ENCODE assay signal across 9 cellular contexts in genomic region chr14:52920411-52920810, GRCh38. TPM values are rescaled to one million over a fixed set of nuclear protein-coding genes. Genes with fewer than 3 reads are reported as not detected.
DNase-seq lines count a peak whose midpoint lies in the region; ATAC-seq, FAIRE-seq and TF ChIP-seq lines count a peak whose summit lies in the region.
"Not testable (repeated sequence)": the region's sequence is repeated elsewhere in the genome, so short reads cannot be mapped to it uniquely, and the experiment has no call there.
"Had no signal": no experiment of that assay in that cellular context is flagged by ENCODE, and none has a peak within 500 bp of the region (broad histone marks: within the 10 kb centered on the region; RNA-seq: fewer than 3 reads in every experiment).

No MANE protein-coding gene starts in this region.

- H3K4me3 ChIP-seq in DND-41 (ENCODE audit: low read depth in 1 of 2, low read length in 2 of 2); body of pancreas; fibroblast of lung (replicated peaks in 1 of 4; ENCODE audit: control extremely low read depth in 1 of 4, insufficient read depth in 1 of 4, low read depth in 3 of 4, low read length in 4 of 4); HepG2 (replicated peaks in 1 of 3; ENCODE audit: insufficient read depth in 1 of 3, low read depth in 2 of 3, low read length in 3 of 3); osteoblast (ENCODE audit: insufficient read depth, low read length); spleen; uterus: not testable (repeated sequence)

- not testable (repeated sequence) for DNase-seq in DND-41; RWPE1 (ENCODE audit: low spot score); body of pancreas; fibroblast of lung (ENCODE audit: low read depth in 2 of 2); HepG2 (ENCODE audit: low spot score); osteoblast (ENCODE audit: insufficient read length, low spot score, missing footprints); spleen; uterus

- in situ Hi-C loops in HepG2 (cut with HindIII; ENCODE audit: extremely low pct_ligation_motif_present, low pct_unique_long_range_greater_than_20kb): not testable (repeated sequence)

- not testable (repeated sequence) for TF ChIP-seq RAD21 in HepG2 (CRISPR knock-in tag; IDR thresholded peaks at IDR 0.05)

- TF ChIP-seq EP300 in HepG2 (IDR thresholded peaks at IDR 0.05; ENCODE audit: low read depth in 2 of 2, low read length in 2 of 2); HepG2 (CRISPR knock-in tag; IDR thresholded peaks at IDR 0.05; ENCODE audit: borderline replicate concordance): not testable (repeated sequence)

- H3K27ac ChIP-seq in DND-41 (ENCODE audit: low read length) (peak overlapping the region; percentile 75; the same call in 1 of the 2 replicates), RWPE1 (peak overlapping the region; percentile 54), body of pancreas (peak overlapping the region in 3 of 4 donors; percentile 15 to 68 (median 36)), osteoblast (ENCODE audit: low read depth, low read length) (peak overlapping the region; percentile 25), spleen (peak overlapping the region in 6 of 8 donors; percentile 10 to 71 (median 34)), uterus (peak overlapping the region; percentile 51 to 68)
- H3K27ac ChIP-seq in fibroblast of lung (ENCODE audit: insufficient read depth, low read length); HepG2 (ENCODE audit: extremely low read length, insufficient read depth, low read length): not testable (repeated sequence)

- intact Hi-C loops in body of pancreas (cut with DNase I); HepG2 (cut with micrococcal nuclease; ENCODE audit: unreplicated experiment); spleen (cut with DNase I; ENCODE audit: low total_unique reads); uterus (cut with DNase I; ENCODE audit: low total_unique reads): not testable (repeated sequence)

- not testable (repeated sequence) for H3K4me2 ChIP-seq in DND-41 (ENCODE audit: insufficient read depth, low read length); HepG2 (ENCODE audit: low read depth, low read length); osteoblast (ENCODE audit: insufficient read depth, low read length)
- peak overlapping the region; percentile 20 for H3K4me2 ChIP-seq in fibroblast of lung (ENCODE audit: extremely low read depth, insufficient read depth, low read length)

- TF ChIP-seq POLR2A in body of pancreas (IDR thresholded peaks at IDR 0.05); HepG2 (IDR thresholded peaks at IDR 0.05; ENCODE audit: insufficient read depth in 1 of 2, low read depth in 2 of 2, low read length in 2 of 2); spleen (IDR thresholded peaks at IDR 0.05); uterus (IDR thresholded peaks at IDR 0.05): not testable (repeated sequence)

- POLR2A ChIA-PET in RWPE1 (lab: Yijun Ruan, JAX; ENCODE audit: low non-redundant PET): not testable (repeated sequence)
- POLR2A ChIA-PET in HepG2 (lab: Yijun Ruan, JAX): interaction anchor here (2.1 kb wide), 1 partner anchor 31 kb away, joined by 6 read pairs; the partner anchor contains the start of gene FERMT2

- H4K20me1 ChIP-seq in DND-41 (ENCODE audit: insufficient read depth, low read length); fibroblast of lung (ENCODE audit: control insufficient read depth, extremely low read depth, insufficient read depth, low read length); HepG2 (ENCODE audit: insufficient read depth, low read length): not testable (repeated sequence)
- peaks cover 73% of the 10 kb centered on the region for H4K20me1 ChIP-seq in osteoblast (ENCODE audit: insufficient read depth, low read length)

- peaks cover 54% of the 10 kb centered on the region for H3K4me1 ChIP-seq in DND-41 (ENCODE audit: insufficient read depth, low read length)
- H3K4me1 ChIP-seq in body of pancreas: peaks cover 33% of the 10 kb centered on the region
- peaks cover 27% of the 10 kb centered on the region for H3K4me1 ChIP-seq in fibroblast of lung (ENCODE audit: control insufficient read depth, extremely low read depth, insufficient read depth, low read length)
- peaks cover 61% of the 10 kb centered on the region for H3K4me1 ChIP-seq in HepG2 (ENCODE audit: insufficient read depth, low read length)
- peaks cover 78% of the 10 kb centered on the region for H3K4me1 ChIP-seq in osteoblast (ENCODE audit: insufficient read depth, low read length)
- peaks cover 14 to 56% (median 32%) of the 10 kb centered on the region in 6 donors for H3K4me1 ChIP-seq in spleen
- H3K4me1 ChIP-seq in uterus: peaks cover 17 to 20% of the 10 kb centered on the region in 2 donors

- WGBS in body of pancreas, 2 donors: 94% methylated on average over 5 of the region's 5 CpGs
- WGBS in HepG2 (ENCODE audit: low lambda C conversion rate): 99% methylated on average over 5 of the region's 5 CpGs
- WGBS in spleen, 5 donors: 86 to 90% (median 87%) methylated on average over 4 to 5 of the region's 5 CpGs

- not testable (repeated sequence) for BruUV-seq in HepG2 (replicated peaks; lab: Mats Ljungman, UMichigan)

- CTCF ChIA-PET in RWPE1 (lab: Yijun Ruan, JAX): interaction anchor here (0.6 kb wide), 1 partner anchor 9 kb away, joined by 3 read pairs; no protein-coding TSS in a partner anchor
- CTCF ChIA-PET in HepG2 (lab: Yijun Ruan, JAX; ENCODE audit: low intra/inter-chr PET ratio, low total read pairs): not testable (repeated sequence)

- not testable (repeated sequence) for H3K9ac ChIP-seq in DND-41 (ENCODE audit: low read depth, low read length); fibroblast of lung (ENCODE audit: insufficient read depth, low read length); HepG2 (ENCODE audit: insufficient read depth, low read depth, low read length)

- TF ChIP-seq CTCF in DND-41 (IDR thresholded peaks at IDR 0.05; ENCODE audit: borderline replicate concordance, extremely low read depth, low read length, poor library complexity, severe bottlenecking); RWPE1 (conservative IDR thresholded peaks at IDR 0.05; ENCODE audit: low read depth); body of pancreas (IDR thresholded peaks at IDR 0.05); fibroblast of lung (conservative IDR thresholded peaks at IDR 0.05 in 1 of 2, IDR thresholded peaks at IDR 0.05 in 1 of 2; ENCODE audit: low read depth in 1 of 2, low read length in 2 of 2); HepG2 (CRISPR knock-in tag; IDR thresholded peaks at IDR 0.05); osteoblast (IDR thresholded peaks at IDR 0.05; ENCODE audit: extremely low read depth, low read depth, low read length); spleen (IDR thresholded peaks at IDR 0.05 in 8 of 11, conservative IDR thresholded peaks at IDR 0.05 in 3 of 11); uterus (IDR thresholded peaks at IDR 0.05): not testable (repeated sequence)

- not testable (repeated sequence) for ATAC-seq in DND-41 (ENCODE audit: insufficient read depth, low read depth); body of pancreas; HepG2

- FAIRE-seq in HepG2 (lab: Jason Lieb, UNC): not testable (repeated sequence)

- not testable (repeated sequence) for H3K9me3 ChIP-seq in DND-41 (ENCODE audit: insufficient read depth, low read length, severe bottlenecking); body of pancreas; fibroblast of lung (ENCODE audit: control insufficient read depth, insufficient read depth, low read depth, low read length); HepG2 (ENCODE audit: low read length); osteoblast (ENCODE audit: low read depth, low read length); spleen; uterus

- not testable (repeated sequence) for H2AFZ ChIP-seq in DND-41 (ENCODE audit: low read depth, low read length); fibroblast of lung (ENCODE audit: low read length); HepG2 (ENCODE audit: low read length); osteoblast (ENCODE audit: low read length)

- H3K79me2 ChIP-seq in DND-41 (ENCODE audit: insufficient read depth, low read length) (peaks cover 55% of the 10 kb centered on the region), fibroblast of lung (ENCODE audit: control insufficient read depth, insufficient read depth, low read length) (peaks cover 97% of the 10 kb centered on the region), HepG2 (ENCODE audit: insufficient read depth, low read length) (peaks cover 59% of the 10 kb centered on the region), osteoblast (ENCODE audit: insufficient read depth, low read length) (peaks cover 92% of the 10 kb centered on the region)

- H3K36me3 ChIP-seq in DND-41 (ENCODE audit: insufficient read depth, low read length) (peaks cover 16% of the 10 kb centered on the region), HepG2 (replicated peaks in 1 of 2; ENCODE audit: control insufficient read depth in 1 of 2, insufficient read depth in 2 of 2, low read length in 2 of 2) (peaks cover 9 to 17% of the 10 kb centered on the region in 2 experiments), osteoblast (ENCODE audit: insufficient read depth, low read length) (peaks cover 40% of the 10 kb centered on the region)
- not testable (repeated sequence) for H3K36me3 ChIP-seq in body of pancreas (replicated peaks in 1 of 2; ENCODE audit: insufficient read depth in 1 of 2, low read depth in 2 of 2); fibroblast of lung (ENCODE audit: control insufficient read depth, insufficient read depth, low read length); spleen; uterus

- H3K27me3 ChIP-seq in DND-41 (ENCODE audit: insufficient read depth, low read length, poor library complexity); body of pancreas; fibroblast of lung (ENCODE audit: control insufficient read depth, insufficient read depth, low read length); HepG2 (ENCODE audit: control insufficient read depth in 1 of 2, insufficient read depth in 2 of 2, low read length in 2 of 2); osteoblast (ENCODE audit: insufficient read depth, low read length); spleen (replicated peaks in 1 of 7); uterus: not testable (repeated sequence)

RNA-seq across cellular contexts. Expression of gene FERMT2, which starts 30.4 kb away (rescaled TPM):
- total RNA-seq in body of pancreas: 10 to 100 TPM; 29.3 to 42.2 TPM
- 111 and 128 TPM in 2 replicates for total RNA-seq in fibroblast of lung
- polyA plus RNA-seq in fibroblast of lung: 176 and 439 TPM in 2 replicates
- 78.4 and 190 TPM in 2 replicates for polyA plus RNA-seq in fibroblast of lung (2012)
- 67.7 and 184 TPM in 2 replicates for polyA minus RNA-seq in fibroblast of lung (ENCODE audit: low replicate concordance)
- total RNA-seq in HepG2 (2016; rRNA removed; fragmentation: Illumina TruSeq; extraction: Trizol): 60.4 and 86.5 TPM in 2 replicates
- total RNA-seq in HepG2 (2016; cell fraction: cytosol; rRNA removed; fragmentation: Illumina TruSeq; extraction: Trizol; ENCODE audit: low read depth): 5.5 and 6.1 TPM in 2 replicates
- total RNA-seq in HepG2 (2016; cell fraction: insoluble cytoplasmic fraction; rRNA removed; fragmentation: Illumina TruSeq; extraction: Trizol): 56.7 and 83.2 TPM in 2 replicates
- total RNA-seq in HepG2 (2016; cell fraction: membrane; rRNA removed; fragmentation: Illumina TruSeq; extraction: Trizol): 14.3 and 17.6 TPM in 2 replicates
- total RNA-seq in HepG2 (2016; cell fraction: nucleus; rRNA removed; fragmentation: Illumina TruSeq; extraction: Trizol): 41.6 and 44.8 TPM in 2 replicates
- 25.1 and 36.2 TPM in 2 replicates for polyA plus RNA-seq in HepG2 (2011; rRNA removed)
- 15.4 and 19.3 TPM in 2 replicates for polyA plus RNA-seq in HepG2 (2011; cell fraction: cytosol; rRNA removed)
- polyA plus RNA-seq in HepG2 (2011; cell fraction: nucleus; rRNA removed): 14.5 and 17.7 TPM in 2 replicates
- 28.0 and 32.5 TPM in 2 replicates for polyA plus RNA-seq in HepG2 (2012)
- 2.1 and 2.5 TPM in 2 replicates for polyA plus RNA-seq in HepG2 (2016; cell fraction: cytosol; fragmentation: Illumina TruSeq; extraction: Trizol; ENCODE audit: low read depth)
- 65.2 and 71.0 TPM in 2 replicates for polyA plus RNA-seq in HepG2 (2016; cell fraction: insoluble cytoplasmic fraction; fragmentation: Illumina TruSeq; extraction: Trizol; ENCODE audit: low read depth)
- polyA plus RNA-seq in HepG2 (2016; cell fraction: membrane; fragmentation: Illumina TruSeq; extraction: Trizol; ENCODE audit: low read depth): 8.3 and 9.2 TPM in 2 replicates
- 59.0 and 63.9 TPM in 2 replicates for polyA plus RNA-seq in HepG2 (2016; cell fraction: nucleus; fragmentation: Illumina TruSeq; extraction: Trizol; ENCODE audit: insufficient read depth, low read depth)
- 15.8 and 48.5 TPM in 2 replicates for polyA minus RNA-seq in HepG2 (2011; rRNA and poly(A)+ RNA removed; ENCODE audit: low replicate concordance)
- polyA minus RNA-seq in HepG2 (2011; cell fraction: cytosol; rRNA and poly(A)+ RNA removed): 23.5 and 25.8 TPM in 2 replicates
- 39.3 and 47.6 TPM in 2 replicates for polyA minus RNA-seq in HepG2 (2011; cell fraction: nucleus; rRNA and poly(A)+ RNA removed)
- 220 and 280 TPM in 2 replicates for total RNA-seq in osteoblast
- total RNA-seq in spleen: 10 to 100 TPM; 39.0 to 94.5 (median 55.5) TPM
- polyA plus RNA-seq in spleen: 10 to 100 TPM; 10.5 to 17.8 (median 12.0) TPM
- total RNA-seq in uterus: 100 to 1,000 TPM in 3 of 4 donors, 10 to 100 TPM in 1; 98.2 to 201 (median 180) TPM
- total RNA-seq: OCI-LY7 had no signal
